1 cellular context compared by ENCODE assay signal in the genomic region with DNA sequence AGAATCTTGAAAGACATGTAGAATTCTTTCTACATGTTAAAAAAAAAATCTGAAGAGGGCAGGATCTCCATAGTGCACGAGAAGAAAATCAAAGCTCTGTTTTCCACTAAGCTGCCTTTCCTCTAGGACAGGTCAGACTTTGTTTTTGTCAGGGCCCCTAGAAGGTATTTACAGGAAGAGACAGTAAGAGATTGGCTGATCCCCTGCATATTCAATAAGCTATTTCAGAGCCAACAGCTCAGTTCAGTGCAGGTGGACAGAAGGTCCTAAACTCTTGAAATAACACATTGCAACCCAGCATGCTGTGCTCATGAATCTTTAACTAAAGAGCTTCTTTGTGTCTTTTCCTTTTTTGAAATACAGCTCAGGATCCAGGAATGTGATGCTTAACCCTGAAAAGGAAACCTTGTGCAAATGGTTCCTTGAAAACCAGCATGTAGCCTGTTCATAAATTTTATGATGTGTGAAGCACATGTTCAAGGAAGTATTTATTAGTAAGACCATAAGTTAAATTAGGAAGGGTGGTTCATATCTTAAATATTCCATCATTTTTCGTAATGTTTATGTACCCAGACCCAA.
TF ChIP-seq lines count a peak whose summit lies in the region.

No MANE protein-coding gene starts in this region.

TF ChIP-seq in IMR-90, 13 proteins besides CTCF, POLR2A, EP300 and RAD21 (continued from another document):
- TF ChIP-seq ELK1 (IDR thresholded peaks at IDR 0.05; ENCODE audit: borderline replicate concordance, low read depth, low read length) = no peak
